ENCODE assay signal across 28 cellular contexts in genomic region chr12:46898152-46898931, GRCh38.
"Had no signal": no experiment of that assay in that cellular context is flagged by ENCODE, and none has a peak within 500 bp of the region (broad histone marks: within the 10 kb centered on the region; RNA-seq: fewer than 3 reads in every experiment).

No MANE protein-coding gene starts in this region.

- H3K4me1 ChIP-seq: body of pancreas, gastroesophageal sphincter, heart right ventricle had no signal

- ATAC-seq: activated CD4-positive, alpha-beta T cell treated with anti-CD3 and anti-CD28 coated beads for 36 hours; activated CD8-positive, alpha-beta memory T cell treated with anti-CD3 and anti-CD28 coated beads, Interleukin-2, amount 10 ng/mL, durations not matched to agents 7 days and 5 days; activated CD8-positive, alpha-beta T cell treated with anti-CD3 and anti-CD28 coated beads, Interleukin-2, amount 10 ng/mL, durations not matched to agents 7 days and 5 days; activated T-helper 17 cell treated with anti-CD3 and anti-CD28 coated beads, Interleukin-2, amount 50 U/mL, for 72 hours; body of pancreas; effector memory CD8-positive, alpha-beta T cell; gastroesophageal sphincter; heart right ventricle had no signal

- H3K27me3 ChIP-seq: body of pancreas, esophagus squamous epithelium, gastroesophageal sphincter, heart right ventricle had no signal

- H3K9me3 ChIP-seq: body of pancreas, esophagus squamous epithelium, gastroesophageal sphincter, heart right ventricle had no signal

- H3K4me3 ChIP-seq: body of pancreas, esophagus squamous epithelium, gastroesophageal sphincter, heart right ventricle had no signal

- H3K36me3 Mint-ChIP-seq: activated CD4-positive, alpha-beta memory T cell treated with anti-CD3 and anti-CD28 coated beads for 36 hours; activated CD8-positive, alpha-beta memory T cell treated with anti-CD3 and anti-CD28 coated beads, Interleukin-2, amount 10 ng/mL, durations not matched to agents 7 days and 5 days had no signal

- H3K27me3 Mint-ChIP-seq: activated CD4-positive, alpha-beta memory T cell treated with anti-CD3 and anti-CD28 coated beads for 36 hours had no signal

- H3K4me3 Mint-ChIP-seq: activated CD4-positive, alpha-beta memory T cell treated with anti-CD3 and anti-CD28 coated beads for 36 hours; activated CD4-positive, alpha-beta T cell treated with anti-CD3 and anti-CD28 coated beads for 36 hours; activated CD4-positive, alpha-beta T cell treated with anti-CD3 and anti-CD28 coated beads, Interleukin-2, amount 10 ng/mL, durations not matched to agents 24 days and 14 days; activated CD8-positive, alpha-beta memory T cell treated with anti-CD3 and anti-CD28 coated beads, Interleukin-2, amount 10 ng/mL, durations not matched to agents 7 days and 5 days; activated CD8-positive, alpha-beta T cell treated with anti-CD3 and anti-CD28 coated beads, Interleukin-2, amount 10 ng/mL, durations not matched to agents 7 days and 5 days; activated naive CD8-positive, alpha-beta T cell; activated T-helper 17 cell treated with anti-CD3 and anti-CD28 coated beads, Interleukin-2, amount 50 U/mL, for 72 hours; effector memory CD8-positive, alpha-beta T cell had no signal

- H3K27ac Mint-ChIP-seq: activated CD4-positive, alpha-beta memory T cell treated with anti-CD3 and anti-CD28 coated beads for 36 hours; activated CD4-positive, alpha-beta T cell treated with anti-CD3 and anti-CD28 coated beads for 36 hours; activated CD4-positive, alpha-beta T cell treated with anti-CD3 and anti-CD28 coated beads, Interleukin-2, amount 10 ng/mL, durations not matched to agents 24 days and 14 days; activated CD8-positive, alpha-beta memory T cell treated with anti-CD3 and anti-CD28 coated beads, Interleukin-2, amount 10 ng/mL, durations not matched to agents 7 days and 5 days; activated CD8-positive, alpha-beta T cell treated with anti-CD3 and anti-CD28 coated beads, Interleukin-2, amount 10 ng/mL, durations not matched to agents 7 days and 5 days; activated naive CD8-positive, alpha-beta T cell; activated T-helper 17 cell treated with anti-CD3 and anti-CD28 coated beads, Interleukin-2, amount 50 U/mL, for 72 hours; effector memory CD8-positive, alpha-beta T cell had no signal

- DNase-seq: activated CD4-positive, alpha-beta memory T cell treated with anti-CD3 and anti-CD28 coated beads for 36 hours; activated CD4-positive, alpha-beta T cell treated with anti-CD3 and anti-CD28 coated beads for 36 hours; activated CD4-positive, alpha-beta T cell treated with anti-CD3 and anti-CD28 coated beads, Interleukin-2, amount 10 ng/mL, durations not matched to agents 24 days and 14 days; activated CD4-positive, CD25-positive, alpha-beta regulatory T cell; activated CD4-positive, CD25-positive, alpha-beta regulatory T cell treated with anti-CD3 and anti-CD28 coated beads, Interleukin-2, amount 50 U/mL, for 72 hours; activated CD8-positive, alpha-beta memory T cell treated with anti-CD3 and anti-CD28 coated beads, Interleukin-2, amount 10 ng/mL, durations not matched to agents 7 days and 5 days; activated CD8-positive, alpha-beta memory T cell treated with anti-CD3 and anti-CD28 coated beads, Interleukin-2, amount 50 U/mL, for 4 hours; activated CD8-positive, alpha-beta T cell treated with anti-CD3 and anti-CD28 coated beads, Interleukin-2, amount 10 ng/mL, durations not matched to agents 7 days and 5 days; activated effector memory CD4-positive, alpha-beta T cell treated with Interleukin-2 at 50 U/mL for 16 hours; activated gamma-delta T cell treated with Interleukin-2 at 50 U/mL for 16 hours; activated naive CD4-positive, alpha-beta T cell treated with anti-CD3 and anti-CD28 coated beads, Interleukin-2, amount 50 U/mL, for 16 hours; activated naive CD4-positive, alpha-beta T cell treated with Interleukin-2 at 50 U/mL for 16 hours; activated T-cell treated with anti-CD3 and anti-CD28 coated beads, Interleukin-2, amount 50 U/mL, for 1 hour; amniotic stem cell; anterior cingulate cortex; body of pancreas; caudate nucleus; cortex of kidney; dermis blood vessel endothelial cell; effector CD4-positive, alpha-beta T cell; effector memory CD8-positive, alpha-beta T cell; esophagus squamous epithelium; foreskin melanocyte; heart right ventricle; T-helper 2 cell had no signal

- H3K36me3 ChIP-seq: esophagus squamous epithelium, gastroesophageal sphincter, heart right ventricle had no signal

- H3K9me3 Mint-ChIP-seq: activated CD4-positive, alpha-beta memory T cell treated with anti-CD3 and anti-CD28 coated beads for 36 hours; activated T-helper 17 cell treated with anti-CD3 and anti-CD28 coated beads, Interleukin-2, amount 50 U/mL, for 72 hours; effector memory CD8-positive, alpha-beta T cell had no signal

- H3K27ac ChIP-seq: body of pancreas, esophagus squamous epithelium, gastroesophageal sphincter, heart right ventricle had no signal
